In the genomic region with DNA sequence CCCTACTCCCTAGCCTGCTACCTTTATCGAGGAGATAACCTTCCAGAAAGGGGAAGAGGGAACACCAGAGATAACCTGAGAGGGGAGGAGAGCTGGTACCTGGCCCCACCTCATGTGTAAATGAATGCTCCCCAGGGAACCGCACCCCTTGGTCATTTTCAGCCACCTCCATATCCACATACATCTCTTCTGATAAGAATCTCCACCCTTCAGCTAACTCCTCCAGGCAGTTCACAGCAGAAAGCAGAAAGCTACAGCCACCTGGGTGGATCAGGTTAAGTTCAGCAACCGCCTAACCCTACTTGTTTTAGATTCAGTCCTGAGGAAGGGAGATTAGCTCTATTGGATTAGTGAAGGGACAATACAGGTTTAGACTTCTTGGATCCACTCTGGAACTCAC, we compare ENCODE assay signal across 1 cellular context.
TF ChIP-seq lines count a peak whose summit lies in the region.

No MANE protein-coding gene starts in this region.

TF ChIP-seq in K562, 482 proteins besides CTCF, POLR2A, EP300 and RAD21:
- TF ChIP-seq SPI1 (IDR thresholded peaks at IDR 0.05; ENCODE audit: borderline replicate concordance, low read depth, low read length) (peak; percentile 33; the same call in 1 of the 2 replicates), ERF (CRISPR knock-in tag; IDR thresholded peaks at IDR 0.05) (no peak)
- TF ChIP-seq, protein P1, sequence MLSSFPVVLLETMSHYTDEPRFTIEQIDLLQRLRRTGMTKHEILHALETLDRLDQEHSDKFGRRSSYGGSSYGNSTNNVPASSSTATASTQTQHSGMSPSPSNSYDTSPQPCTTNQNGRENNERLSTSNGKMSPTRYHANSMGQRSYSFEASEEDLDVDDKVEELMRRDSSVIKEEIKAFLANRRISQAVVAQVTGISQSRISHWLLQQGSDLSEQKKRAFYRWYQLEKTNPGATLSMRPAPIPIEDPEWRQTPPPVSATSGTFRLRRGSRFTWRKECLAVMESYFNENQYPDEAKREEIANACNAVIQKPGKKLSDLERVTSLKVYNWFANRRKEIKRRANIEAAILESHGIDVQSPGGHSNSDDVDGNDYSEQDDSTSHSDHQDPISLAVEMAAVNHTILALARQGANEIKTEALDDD (IDR thresholded peaks at IDR 0.05), result peak; percentile 37; the same call in 1 of the 2 replicates
